20 cellular contexts compared by ENCODE assay signal in the genomic region with DNA sequence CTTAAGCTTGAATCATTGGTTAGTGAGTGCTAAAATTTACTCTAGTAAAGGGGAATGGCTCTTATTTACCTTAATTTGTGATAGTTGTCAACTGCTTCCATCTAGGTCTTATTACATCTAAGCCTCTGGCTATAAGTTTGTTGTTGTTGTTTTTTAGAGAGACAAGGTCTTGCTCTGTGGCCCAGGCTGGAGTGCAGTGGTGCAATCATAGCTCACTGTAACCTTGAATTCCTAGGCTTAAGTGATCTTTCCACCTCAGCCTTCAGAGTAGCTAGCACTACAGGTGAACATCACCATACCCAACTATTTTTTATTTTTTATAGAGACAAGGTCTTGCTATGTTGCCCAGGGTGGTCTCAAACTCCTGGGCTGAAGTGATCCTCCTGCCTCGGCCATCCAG.
"Had no signal": no experiment of that assay in that cellular context is flagged by ENCODE, and none has a peak within 500 bp of the region (broad histone marks: within the 10 kb centered on the region; RNA-seq: fewer than 3 reads in every experiment).

No MANE protein-coding gene starts in this region.

- H3K9me3 ChIP-seq: SJSA1 had no signal

- H3K27ac ChIP-seq: KMS-11, SJSA1 had no signal

- ATAC-seq: K562 had no signal

- H3K27me3 ChIP-seq: SJSA1 had no signal

- DNase-seq: Kasumi-1, NCI-H1048, NCI-H1105, NCI-H1417, NCI-H1436 treated with DMSO at 0.1 percent for 48 hours, NCI-H187, NCI-H2029, NCI-H2081 treated with DMSO at 0.1 percent for 48 hours, NCI-H2171 treated with DMSO at 0.1 percent for 48 hours, NCI-H345, NCI-H524, NCI-H526 treated with DMSO at 0.1 percent for 48 hours, NCI-H774, Right ventricle myocardium superior, RPMI8226, SIG-M5 had no signal

- H3K4me3 ChIP-seq: K562, SJSA1, SK-N-MC had no signal
